Comparison of ENCODE assay signal across 8 cellular contexts in genomic region chr10:72259491-72260214, GRCh38. TPM values are rescaled to one million over a fixed set of nuclear protein-coding genes. Genes with fewer than 3 reads are reported as not detected.
DNase-seq lines count a peak whose midpoint lies in the region; ATAC-seq, FAIRE-seq and TF ChIP-seq lines count a peak whose summit lies in the region.

No MANE protein-coding gene starts in this region.

- no peaks in the 10 kb centered on the region for H3K36me3 ChIP-seq in trophoblast cell (ENCODE audit: control insufficient read depth in 1 of 2, insufficient read depth in 2 of 2, low read length in 2 of 2)

- no peak overlapping the region for H3K23ac ChIP-seq in trophoblast cell (ENCODE audit: low read length)

- peak overlapping the region; percentile 71 for H2BK5ac ChIP-seq in trophoblast cell (ENCODE audit: low read depth, low read length, poor library complexity)

- no peaks in the 10 kb centered on the region for H3K27me3 ChIP-seq in trophoblast cell (ENCODE audit: insufficient read depth, low read length)

- peak overlapping the region; percentile 93 for H4K91ac ChIP-seq in trophoblast cell (ENCODE audit: low read depth, low read length)

- CTCF ChIA-PET in RWPE1 (lab: Yijun Ruan, JAX): interaction anchor here (0.5 to 2.7 kb wide), 4 partner anchors 15 to 785 kb away, joined by 3 to 16 read pairs (median 4); partner anchors contain the start of gene DDIT4

- H3K79me2 ChIP-seq in trophoblast cell (ENCODE audit: control insufficient read depth, insufficient read depth, low read length, poor library complexity): peaks cover 4% of the 10 kb centered on the region

- H4K8ac ChIP-seq in trophoblast cell (ENCODE audit: low read depth, low read length): peak overlapping the region; percentile 50

- no peak for TF ChIP-seq POLR2A in GM12892 (IDR thresholded peaks at IDR 0.05; ENCODE audit: low read depth, low read length)

- peaks cover 28% of the 10 kb centered on the region for H3K79me1 ChIP-seq in trophoblast cell (ENCODE audit: low read length)

- H2BK12ac ChIP-seq in trophoblast cell (ENCODE audit: low read length): peak overlapping the region; percentile 15

- peak overlapping the region; percentile 100 for H3K27ac ChIP-seq in RWPE1
- peak overlapping the region; percentile 96 for H3K27ac ChIP-seq in epithelial cell of prostate
- peak overlapping the region; percentile 97 for H3K27ac ChIP-seq in trophoblast cell (ENCODE audit: low read depth, low read length)

- ATAC-seq in GM18861 (IDR thresholded peaks at IDR 0.05; ENCODE audit: unreplicated experiment) (no peak), HG03108 (IDR thresholded peaks at IDR 0.05; ENCODE audit: unreplicated experiment) (no peak)

- H3K4me1 ChIP-seq in trophoblast cell (ENCODE audit: control insufficient read depth in 1 of 2, insufficient read depth in 2 of 2, low read length in 2 of 2): peaks cover 25 to 36% of the 10 kb centered on the region in 2 experiments

- peak overlapping the region; percentile 53 for H3K4me2 ChIP-seq in trophoblast cell (ENCODE audit: low read length)

- peak overlapping the region; percentile 65 for H2BK120ac ChIP-seq in trophoblast cell (ENCODE audit: insufficient read depth, low read length, poor library complexity)

- DNase-seq in GM12892 (ENCODE audit: insufficient read length) (no peak), RWPE1 (ENCODE audit: low spot score) (no peak), epithelial cell of prostate (ENCODE audit: low read depth, low spot score) (no peak), trophoblast cell (no peak), NCI-H2196 (lab: John Stamatoyannopoulos, UW; ENCODE audit: unreplicated experiment) (no peak), HUDEP-2 (lab: John Stamatoyannopoulos, UW; ENCODE audit: unreplicated experiment in 76 of 76) (no peak)

- H3K4ac ChIP-seq in trophoblast cell (ENCODE audit: low read depth, low read length): peak overlapping the region; percentile 10

- peak; percentile 74 for FAIRE-seq in GM12892 (lab: Jason Lieb, UNC)

- peak overlapping the region; percentile 50 for H2AK5ac ChIP-seq in trophoblast cell (ENCODE audit: low read length)

- TF ChIP-seq CTCF in RWPE1 (conservative IDR thresholded peaks at IDR 0.05; ENCODE audit: low read depth): no peak

- peak overlapping the region; percentile 32 for H2AFZ ChIP-seq in trophoblast cell (ENCODE audit: insufficient read depth, low read length, poor library complexity)

- peak overlapping the region; percentile 66 for H3K18ac ChIP-seq in trophoblast cell (ENCODE audit: low read length)

- H3K9me3 ChIP-seq in trophoblast cell (ENCODE audit: insufficient read depth, low read depth, low read length): no peaks in the 10 kb centered on the region

- no CpG with 5 or more reads among the region's 4 CpGs for WGBS in trophoblast cell (ENCODE audit: extremely low coverage, insufficient coverage, insufficient read length)

- peak overlapping the region; percentile 13 for H3K14ac ChIP-seq in trophoblast cell (ENCODE audit: low read length)

- no peak overlapping the region for H3K4me3 ChIP-seq in trophoblast cell (ENCODE audit: low read depth, low read length)

- peak overlapping the region; percentile 17 for H3K9ac ChIP-seq in trophoblast cell (ENCODE audit: low read length)

- POLR2A ChIA-PET in RWPE1 (lab: Yijun Ruan, JAX; ENCODE audit: low non-redundant PET): interaction anchor here (1.5 to 1.9 kb wide), 2 partner anchors 14 to 16 kb away, joined by 8 to 22 read pairs; partner anchors contain the start of gene DDIT4

- no peak overlapping the region for H4K12ac ChIP-seq in trophoblast cell (ENCODE audit: low read depth, low read length)

RNA-seq across cellular contexts. Expression of gene DDIT4, which starts 14.1 kb away (rescaled TPM):
- 158 TPM for polyA plus RNA-seq in GM12892 (2012; ENCODE audit: missing spikeins)
- 175 and 178 TPM in 2 replicates for polyA plus RNA-seq in trophoblast cell (2013)

RNA-seq across cellular contexts. Expression of gene ASCC1, which starts 43.6 kb away (rescaled TPM):
- 55.1 TPM for polyA plus RNA-seq in GM12892 (2012; ENCODE audit: missing spikeins)
- polyA plus RNA-seq in trophoblast cell (2013): 33.6 and 35.4 TPM in 2 replicates

RNA-seq across cellular contexts. Expression of gene ANAPC16, which starts 43.8 kb away (rescaled TPM):
- polyA plus RNA-seq in GM12892 (2012; ENCODE audit: missing spikeins): 146 TPM
- 51.1 and 52.7 TPM in 2 replicates for polyA plus RNA-seq in trophoblast cell (2013)
